ENCODE assay signal across 16 cellular contexts in genomic region chr6:13026100-13026499, GRCh38.
A peak's percentile ranks its signal among the peaks of the same experiment; 100 is the strongest.
DNase-seq lines count a peak whose midpoint lies in the region; ATAC-seq and TF ChIP-seq lines count a peak whose summit lies in the region.
"Had no signal": no experiment of that assay in that cellular context is flagged by ENCODE, and none has a peak within 500 bp of the region (broad histone marks: within the 10 kb centered on the region; RNA-seq: fewer than 3 reads in every experiment).

No MANE protein-coding gene starts in this region.

- no peak for TF ChIP-seq CTCF in HFFc6 (IDR thresholded peaks at IDR 0.05)
- no peak for TF ChIP-seq CTCF in thoracic aorta (IDR thresholded peaks at IDR 0.05)
- no peak for TF ChIP-seq CTCF in omental fat pad (IDR thresholded peaks at IDR 0.05)

- DNase-seq in NCI-H2227 (lab: John Stamatoyannopoulos, UW; ENCODE audit: unreplicated experiment): peak; percentile 11
- DNase-seq in NCI-H2227 treated with DMSO at 0.1 percent for 48 hours (lab: John Stamatoyannopoulos, UW): no peak
- DNase-seq in HFFc6: no peak
- peak; percentile 12 for DNase-seq in cerebellum (ENCODE audit: low spot score)
- no peak for DNase-seq in thoracic aorta (ENCODE audit: low spot score)
- DNase-seq in activated CD4-positive, alpha-beta T cell treated with anti-CD3 and anti-CD28 coated beads for 4 hours: no peak
- no peak for DNase-seq in activated CD4-positive, alpha-beta T cell treated with anti-CD3 and anti-CD28 coated beads, Interleukin-2, amount 50 U/mL, for 48 hours
- DNase-seq in omental fat pad (ENCODE audit: low spot score): no peak
- DNase-seq: CD4-positive, alpha-beta memory T cell; GF-D8; IMR-90; NCI-H1105 treated with DMSO at 0.1 percent for 48 hours; NCI-H1694 treated with DMSO at 0.1 percent for 48 hours; NCI-H2107; NCI-H774 had no signal

- H3K27ac ChIP-seq in thoracic aorta: peak overlapping the region; percentile 37 to 76

- peaks cover 19% of the 10 kb centered on the region for H3K4me1 Mint-ChIP-seq in HFFc6 (ENCODE audit: low read depth)
- H3K4me1 Mint-ChIP-seq: CD4-positive, alpha-beta memory T cell had no signal

- no peaks in the 10 kb centered on the region for H3K27me3 ChIP-seq in thoracic aorta (replicated peaks; ENCODE audit: insufficient read depth)

- peak overlapping the region; percentile 11; the same call in 1 of the 2 replicates for H3K4me3 Mint-ChIP-seq in HFFc6

- H3K27ac Mint-ChIP-seq in HFFc6: no peak overlapping the region

- no peaks in the 10 kb centered on the region for H3K9me3 Mint-ChIP-seq in HFFc6

- H3K9me3 ChIP-seq in thoracic aorta: no peaks in the 10 kb centered on the region

- ATAC-seq in thoracic aorta (ENCODE audit: insufficient number of reproducible peaks, low FRiP score, low read depth) (no peak), omental fat pad (ENCODE audit: low FRiP score) (no peak)
- ATAC-seq: Panc1 had no signal

- H3K4me1 ChIP-seq in thoracic aorta (ENCODE audit: control insufficient read depth in 1 of 2, low read depth in 2 of 2): peaks cover 24 to 79% of the 10 kb centered on the region in 2 donors

- no peaks in the 10 kb centered on the region for H3K36me3 ChIP-seq in thoracic aorta

- no peaks in the 10 kb centered on the region for H3K36me3 Mint-ChIP-seq in HFFc6 (ENCODE audit: low read depth)
- H3K36me3 Mint-ChIP-seq: CD4-positive, alpha-beta memory T cell had no signal

- no peaks in the 10 kb centered on the region; the same call in 1 of the 2 replicates for H3K27me3 Mint-ChIP-seq in HFFc6 (ENCODE audit: insufficient read depth)

- peak overlapping the region; percentile 56 for H3K4me3 ChIP-seq in thoracic aorta

Comparison
In these comparisons a context has a peak if more than half of its experiments do, and no peak if none do; other contexts are left out.
1. DNase-seq: peak in NCI-H2227 (single experiment) and cerebellum (single experiment); none in NCI-H2227 treated with DMSO at 0.1 percent for 48 hours (single experiment), HFFc6 (single experiment), thoracic aorta (single experiment), activated CD4-positive, alpha-beta T cell treated with anti-CD3 and anti-CD28 coated beads for 4 hours (0 of 2), activated CD4-positive, alpha-beta T cell treated with anti-CD3 and anti-CD28 coated beads, Interleukin-2, amount 50 U/mL, for 48 hours (0 of 2) and omental fat pad (single experiment).